ENCODE assay signal across 19 cellular contexts in genomic region chr5:50867140-50867539, GRCh38.
"Had no signal": no experiment of that assay in that cellular context is flagged by ENCODE, and none has a peak within 500 bp of the region (broad histone marks: within the 10 kb centered on the region; RNA-seq: fewer than 3 reads in every experiment).

No MANE protein-coding gene starts in this region.

- H3K9me3 ChIP-seq: heart left ventricle, left ventricle myocardium inferior, lower lobe of right lung, psoas muscle, stomach, thoracic aorta, transverse colon had no signal

- H3K36me3 ChIP-seq: heart left ventricle, left ventricle myocardium inferior, lower lobe of right lung, stomach, thoracic aorta, transverse colon had no signal

- H3K4me3 ChIP-seq: heart left ventricle, left ventricle myocardium inferior, lower lobe of right lung, psoas muscle, stomach, thoracic aorta, transverse colon had no signal

- ATAC-seq: foreskin keratinocyte, heart left ventricle, lower lobe of right lung, psoas muscle, right cardiac atrium had no signal

- H3K4me1 ChIP-seq: foreskin keratinocyte, heart left ventricle, left ventricle myocardium inferior, lower lobe of right lung, psoas muscle, stomach, transverse colon had no signal

- H3K4me1 Mint-ChIP-seq: memory B cell had no signal

- H3K4me3 Mint-ChIP-seq: memory B cell; natural killer cell treated with Interleukin-12 subunit alpha and Interleukin-12 subunit beta and Interleukin-15 and Interleukin-18, amount 100 ng/mL, for 72 hours had no signal

- H3K27me3 ChIP-seq: stomach, transverse colon had no signal

- H3K36me3 Mint-ChIP-seq: memory B cell; natural killer cell treated with Interleukin-12 subunit alpha and Interleukin-12 subunit beta and Interleukin-15 and Interleukin-18, amount 100 ng/mL, for 72 hours had no signal

- H3K9me3 Mint-ChIP-seq: memory B cell; natural killer cell treated with Interleukin-12 subunit alpha and Interleukin-12 subunit beta and Interleukin-15 and Interleukin-18, amount 100 ng/mL, for 72 hours had no signal

- H3K27ac ChIP-seq: foreskin keratinocyte, heart left ventricle, left ventricle myocardium inferior, lower lobe of right lung, psoas muscle, stomach, thoracic aorta, transverse colon had no signal

- DNase-seq: erythroblast; foreskin keratinocyte; heart left ventricle; hippocampal formation; islet precursor cell; left ventricle myocardium inferior; lower lobe of right lung; midbrain; psoas muscle; right cardiac atrium; small intestine; stimulated activated CD4-positive, alpha-beta T cell treated with anti-CD3 and anti-CD28 coated beads, Interleukin-12 subunit alpha, Interleukin-12 subunit beta, amount 100 ng/mL, for 4 hours; stimulated activated naive CD4-positive, alpha-beta T cell; stomach; substantia nigra; transverse colon had no signal

- H3K27ac Mint-ChIP-seq: memory B cell; natural killer cell treated with Interleukin-12 subunit alpha and Interleukin-12 subunit beta and Interleukin-15 and Interleukin-18, amount 100 ng/mL, for 72 hours had no signal
